ENCODE assay signal across 1 cellular context in the genomic region with DNA sequence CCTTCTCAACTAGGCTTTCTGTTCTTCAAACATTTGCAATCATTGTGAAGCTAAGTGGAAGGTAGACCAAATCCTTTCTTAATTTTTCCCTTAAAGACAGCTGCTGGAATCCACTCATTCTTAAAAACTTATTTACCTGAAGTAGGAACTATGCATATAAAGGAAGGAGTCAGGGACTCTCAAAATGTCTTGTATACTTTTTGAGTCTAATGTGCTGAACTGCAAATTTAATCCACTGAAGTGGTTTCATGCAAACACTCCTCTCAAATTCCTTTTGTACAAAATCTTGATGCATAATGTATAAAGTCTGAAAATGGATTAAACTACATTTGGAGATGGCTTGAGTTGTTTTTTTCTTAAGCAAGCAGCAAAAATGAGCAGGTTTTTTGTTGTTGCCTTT.
TF ChIP-seq lines count a peak whose summit lies in the region.

No MANE protein-coding gene starts in this region.

TF ChIP-seq in IMR-90, 13 proteins besides CTCF, POLR2A, EP300 and RAD21:
- TF ChIP-seq MXI1 (IDR thresholded peaks at IDR 0.05; ENCODE audit: borderline replicate concordance, low read depth, low read length), result no peak
- no peak for TF ChIP-seq CEBPB (IDR thresholded peaks at IDR 0.05; ENCODE audit: low read depth, low read length)
- no peak for TF ChIP-seq MAFK (IDR thresholded peaks at IDR 0.05; ENCODE audit: low read depth, low read length)
- no peak for TF ChIP-seq FOS (IDR thresholded peaks at IDR 0.05; ENCODE audit: low read depth, low read length)
- TF ChIP-seq, protein P1, sequence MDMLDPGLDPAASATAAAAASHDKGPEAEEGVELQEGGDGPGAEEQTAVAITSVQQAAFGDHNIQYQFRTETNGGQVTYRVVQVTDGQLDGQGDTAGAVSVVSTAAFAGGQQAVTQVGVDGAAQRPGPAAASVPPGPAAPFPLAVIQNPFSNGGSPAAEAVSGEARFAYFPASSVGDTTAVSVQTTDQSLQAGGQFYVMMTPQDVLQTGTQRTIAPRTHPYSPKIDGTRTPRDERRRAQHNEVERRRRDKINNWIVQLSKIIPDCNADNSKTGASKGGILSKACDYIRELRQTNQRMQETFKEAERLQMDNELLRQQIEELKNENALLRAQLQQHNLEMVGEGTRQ (IDR thresholded peaks at IDR 0.05; ENCODE audit: low read depth, low read length), result no peak
- no peak for TF ChIP-seq MAZ (IDR thresholded peaks at IDR 0.05; ENCODE audit: borderline replicate concordance, low read depth, low read length)
- TF ChIP-seq RCOR1 (IDR thresholded peaks at IDR 0.05; ENCODE audit: insufficient replicate concordance, low read length), result no peak
- no peak for TF ChIP-seq BHLHE40 (IDR thresholded peaks at IDR 0.05; ENCODE audit: low read depth, low read length)
- TF ChIP-seq SMC3 (IDR thresholded peaks at IDR 0.05; ENCODE audit: low read depth, low read length), result no peak
- TF ChIP-seq RFX5 (IDR thresholded peaks at IDR 0.05; ENCODE audit: low read depth, low read length), result no peak
